ENCODE assay signal across 8 cellular contexts in the genomic region with DNA sequence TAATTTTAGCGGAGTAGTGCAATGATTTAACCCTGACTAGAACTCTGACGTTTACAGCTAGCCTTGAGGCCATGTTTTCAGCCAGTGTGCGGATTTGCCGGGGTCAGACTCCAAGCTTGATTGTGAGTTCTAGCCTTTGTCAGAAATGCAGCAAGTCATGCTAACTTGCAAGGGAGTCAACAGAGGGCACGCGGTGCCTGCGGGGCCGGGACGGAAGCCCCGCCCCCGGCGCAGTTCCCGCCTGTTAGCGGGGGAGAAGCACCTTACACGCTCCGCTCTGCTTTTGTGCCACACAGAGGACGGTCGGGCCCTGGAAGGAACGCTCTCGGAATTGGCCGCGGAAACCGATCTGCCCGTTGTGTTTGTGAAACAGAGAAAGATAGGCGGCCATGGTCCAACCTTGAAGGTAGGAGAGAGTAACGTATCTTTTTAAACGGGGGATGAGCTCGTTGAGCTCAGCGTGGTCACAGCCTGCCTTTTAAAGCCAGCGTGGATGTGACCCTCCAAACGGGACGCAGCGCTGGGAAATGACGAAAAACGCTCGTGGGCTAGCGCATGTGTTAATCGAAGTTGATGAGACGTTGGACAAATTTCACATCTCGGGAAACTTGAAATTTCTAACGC. TPM values are rescaled to one million over a fixed set of nuclear protein-coding genes. Genes with fewer than 3 reads are reported as not detected.
DNase-seq lines count a peak whose midpoint lies in the region; ATAC-seq, FAIRE-seq and TF ChIP-seq lines count a peak whose summit lies in the region.

No MANE protein-coding gene starts in this region.

- peak overlapping the region; percentile 87 to 92 for H3K4me3 ChIP-seq in kidney (ENCODE audit: low read length in 2 of 2)

- peak overlapping the region; percentile 63 to 72 for H3K9ac ChIP-seq in kidney (ENCODE audit: low read length in 2 of 2)

- H3K36me3 ChIP-seq in kidney (ENCODE audit: control insufficient read depth in 1 of 2, insufficient read depth in 2 of 2, low read length in 2 of 2), result peaks cover 0 to 5% of the 10 kb centered on the region in 2 donors

- intact Hi-C loops in kidney (cut with DNase I), result no loop called here

- H3K9me3 ChIP-seq in kidney (ENCODE audit: control insufficient read depth in 1 of 2, low read length in 2 of 2), result no peaks in the 10 kb centered on the region

- peak; percentile 74 for DNase-seq in AG08395 (ENCODE audit: low spot score)
- peak; percentile 88 for DNase-seq in NCI-H345 treated with DMSO at 0.1 percent for 48 hours (lab: John Stamatoyannopoulos, UW; ENCODE audit: unreplicated experiment)
- peak; percentile 22 to 69 for DNase-seq in cerebellar nuclear complex (lab: John Stamatoyannopoulos, UW)
- DNase-seq in kidney, result peak; percentile 93
- DNase-seq in stimulated activated CD4-positive, alpha-beta T cell treated with anti-CD3 and anti-CD28 coated beads, Interleukin-15, amount 100 ng/mL, for 48 hours (ENCODE audit: low read depth in 2 of 2), result peak; percentile 77 to 82

- no peak for FAIRE-seq in kidney (lab: Jason Lieb, UNC)

- peak overlapping the region; percentile 63 to 75 for H3K27ac ChIP-seq in kidney (ENCODE audit: low read depth in 2 of 2, low read length in 2 of 2)

- peaks cover 11 to 13% of the 10 kb centered on the region in 2 donors for H3K4me1 ChIP-seq in kidney (ENCODE audit: control insufficient read depth in 1 of 2, insufficient read depth in 1 of 2, low read depth in 1 of 2, low read length in 2 of 2)

- TF ChIP-seq CTCF in kidney (IDR thresholded peaks at IDR 0.05; ENCODE audit: borderline replicate concordance, extremely low read depth, insufficient read depth), result no peak

- ATAC-seq in GM19023 (IDR thresholded peaks at IDR 0.05; ENCODE audit: unreplicated experiment) (peak; percentile 49), HG03280 (IDR thresholded peaks at IDR 0.05; ENCODE audit: unreplicated experiment) (peak; percentile 51)
- peak; percentile 50 to 58 for ATAC-seq in activated CD4-positive, CD25-positive, alpha-beta regulatory T cell treated with anti-CD3 and anti-CD28 coated beads, Interleukin-2, amount 50 U/mL, for 24 hours

RNA-seq across cellular contexts. Expression of a gene that starts 14.8 kb away (rescaled TPM):
- 5.0 TPM for total RNA-seq in kidney
- polyA plus RNA-seq in kidney (ENCODE audit: insufficient read depth, low read depth, low replicate concordance), result 0.90 TPM

Comparison
In these comparisons a context has a peak if more than half of its experiments do, and no peak if none do; other contexts are left out.
1. Peak in every context shown above with its lines: DNase-seq, ATAC-seq, H3K4me3 ChIP-seq and H3K27ac ChIP-seq.